ENCODE assay signal across 1 cellular context in the genomic region with DNA sequence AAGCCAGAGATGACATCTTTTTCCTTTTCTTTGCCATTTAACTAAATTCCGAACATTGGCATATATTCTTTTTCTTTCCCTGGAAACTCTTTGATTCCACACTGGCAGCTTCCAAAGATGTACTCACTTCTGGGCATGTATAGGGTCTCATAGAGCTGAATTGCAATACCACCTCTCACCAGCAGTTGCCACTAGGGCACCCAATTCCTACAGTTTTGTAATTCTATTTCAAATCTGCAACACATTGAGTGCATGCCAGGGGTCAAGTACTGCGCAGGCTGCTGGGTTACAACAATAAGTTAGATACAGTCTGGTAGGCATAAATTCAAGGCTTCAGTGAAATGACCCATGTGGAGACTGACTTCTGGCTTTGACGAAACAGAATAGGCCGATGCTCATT.
TF ChIP-seq lines count a peak whose summit lies in the region.

No MANE protein-coding gene starts in this region.

TF ChIP-seq in IMR-90, 13 proteins besides CTCF, POLR2A, EP300 and RAD21 (continued from another document):
- TF ChIP-seq, protein P1, sequence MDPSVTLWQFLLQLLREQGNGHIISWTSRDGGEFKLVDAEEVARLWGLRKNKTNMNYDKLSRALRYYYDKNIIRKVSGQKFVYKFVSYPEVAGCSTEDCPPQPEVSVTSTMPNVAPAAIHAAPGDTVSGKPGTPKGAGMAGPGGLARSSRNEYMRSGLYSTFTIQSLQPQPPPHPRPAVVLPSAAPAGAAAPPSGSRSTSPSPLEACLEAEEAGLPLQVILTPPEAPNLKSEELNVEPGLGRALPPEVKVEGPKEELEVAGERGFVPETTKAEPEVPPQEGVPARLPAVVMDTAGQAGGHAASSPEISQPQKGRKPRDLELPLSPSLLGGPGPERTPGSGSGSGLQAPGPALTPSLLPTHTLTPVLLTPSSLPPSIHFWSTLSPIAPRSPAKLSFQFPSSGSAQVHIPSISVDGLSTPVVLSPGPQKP (IDR thresholded peaks at IDR 0.05; ENCODE audit: borderline replicate concordance, low read depth, low read length): no peak
- no peak for TF ChIP-seq BHLHE40 (IDR thresholded peaks at IDR 0.05; ENCODE audit: low read depth, low read length)
- no peak for TF ChIP-seq CEBPB (IDR thresholded peaks at IDR 0.05; ENCODE audit: low read depth, low read length)
- no peak for TF ChIP-seq RCOR1 (IDR thresholded peaks at IDR 0.05; ENCODE audit: insufficient replicate concordance, low read length)
- TF ChIP-seq RFX5 (IDR thresholded peaks at IDR 0.05; ENCODE audit: low read depth, low read length): no peak
- no peak for TF ChIP-seq NFE2L2 (IDR thresholded peaks at IDR 0.05; ENCODE audit: low read depth, low read length)
- TF ChIP-seq CHD1 (IDR thresholded peaks at IDR 0.05; ENCODE audit: low read depth, low read length): no peak
- TF ChIP-seq FOS (IDR thresholded peaks at IDR 0.05; ENCODE audit: low read depth, low read length): no peak
